In genomic region chr22:46764140-46764680, GRCh38 we compare ENCODE assay signal across 1 cellular context.
TF ChIP-seq lines count a peak whose summit lies in the region.

No MANE protein-coding gene starts in this region.

TF ChIP-seq in K562, 482 proteins besides CTCF, POLR2A, EP300 and RAD21 (continued from another document):
- TF ChIP-seq POLR3A (IDR thresholded peaks at IDR 0.05; ENCODE audit: borderline replicate concordance, extremely low read depth, insufficient read depth, insufficient read length) = no peak
- TF ChIP-seq ZNF707 (CRISPR knock-in tag; conservative IDR thresholded peaks at IDR 0.05) = no peak
